In the genomic region with DNA sequence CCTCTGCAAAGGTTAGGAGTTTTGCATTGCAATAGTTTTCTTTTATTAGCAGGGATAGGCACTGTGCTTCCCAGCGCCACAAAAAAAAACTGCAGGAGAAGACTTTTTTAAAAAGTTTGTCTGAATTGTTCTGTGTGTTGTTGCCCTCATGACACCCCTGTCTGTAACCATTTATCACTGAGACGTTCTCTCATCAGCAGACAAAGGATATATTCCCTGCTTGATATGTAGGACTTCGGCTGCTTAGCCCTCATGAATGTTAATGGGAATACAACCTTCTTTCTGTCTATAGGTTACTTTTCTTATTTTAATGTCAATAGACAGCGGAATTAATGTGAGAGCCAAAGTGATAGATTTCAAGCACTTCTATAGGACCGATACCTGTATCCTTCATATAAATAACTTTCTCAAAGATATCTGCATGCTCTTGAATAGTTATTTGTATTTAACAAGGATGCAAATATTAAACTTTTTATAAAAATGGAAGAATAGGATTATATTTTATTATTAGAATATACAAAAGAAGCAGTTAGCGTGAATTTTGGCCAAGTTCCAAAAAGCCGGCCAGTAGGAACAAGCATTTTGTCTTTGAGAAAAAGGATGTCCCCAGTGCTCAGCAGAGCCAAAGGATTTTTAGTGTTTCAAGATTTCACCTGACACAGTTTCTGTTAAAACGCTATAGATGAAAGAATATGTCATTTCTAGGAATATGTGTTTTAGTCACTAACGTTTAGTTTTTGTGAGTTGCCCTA, we compare ENCODE assay signal across 9 cellular contexts. TPM values are rescaled to one million over a fixed set of nuclear protein-coding genes. Genes with fewer than 3 reads are reported as not detected.
DNase-seq lines count a peak whose midpoint lies in the region; ATAC-seq and TF ChIP-seq lines count a peak whose summit lies in the region.
"Had no signal": no experiment of that assay in that cellular context is flagged by ENCODE, and none has a peak within 500 bp of the region (broad histone marks: within the 10 kb centered on the region; RNA-seq: fewer than 3 reads in every experiment).

No MANE protein-coding gene starts in this region.

- peaks cover 19 to 31% (median 28%) of the 10 kb centered on the region in 7 donors for H3K4me1 Mint-ChIP-seq in naive thymus-derived CD4-positive, alpha-beta T cell

- H4K20me1 ChIP-seq in BLaER1 = peaks cover 26% of the 10 kb centered on the region; the same call in 1 of the 2 replicates

- no peak for TF ChIP-seq EP300 in tibial nerve (IDR thresholded peaks at IDR 0.05)

- peak; percentile 9 for DNase-seq in astrocyte of the hippocampus (ENCODE audit: low read depth, low spot score)
- DNase-seq in naive thymus-derived CD4-positive, alpha-beta T cell = no peak
- no peak for DNase-seq in 8988T
- DNase-seq in tibial nerve (ENCODE audit: low spot score in 2 of 2) = no peak
- no peak for DNase-seq in activated CD4-positive, alpha-beta T cell treated with anti-CD3 and anti-CD28 coated beads, Interleukin-2, amount 50 U/mL, for 4 hours

- H3K4me2 ChIP-seq in BLaER1 = peak overlapping the region; percentile 64

- H3K27ac ChIP-seq in BLaER1 = no peak overlapping the region
- peak overlapping the region; percentile 85 for H3K27ac ChIP-seq in HUES48 (ENCODE audit: low read depth, low read length)
- peak overlapping the region; percentile 96 for H3K27ac ChIP-seq in naive thymus-derived CD4-positive, alpha-beta T cell (ENCODE audit: low read depth, low read length)
- H3K27ac ChIP-seq in tibial nerve = peak overlapping the region in 1 of 4 donors; percentile 96

- H3K27me3 Mint-ChIP-seq in naive thymus-derived CD4-positive, alpha-beta T cell = peaks cover 20 to 31% (median 30%) of the 10 kb centered on the region in 5 donors

- peaks cover 0 to 2% (median 0%) of the 10 kb centered on the region in 11 donors for H3K9me3 Mint-ChIP-seq in naive thymus-derived CD4-positive, alpha-beta T cell

- 0 out of 2 replicates have a peak overlapping the region, but pooled peaks have one; percentile 84 for H3K4me3 ChIP-seq in BLaER1
- peak overlapping the region; percentile 92; the same call in 1 of the 2 replicates for H3K4me3 ChIP-seq in HUES48 (ENCODE audit: low read depth, low read length)
- H3K4me3 ChIP-seq in naive thymus-derived CD4-positive, alpha-beta T cell (ENCODE audit: low read length) = no peak overlapping the region
- H3K4me3 ChIP-seq in tibial nerve = peak overlapping the region in 2 of 4 donors; percentile 83 to 92

- no peak for TF ChIP-seq CTCF in tibial nerve (IDR thresholded peaks at IDR 0.05)

- no peaks in the 10 kb centered on the region; the same call in 1 of the 2 replicates for H3K36me3 ChIP-seq in BLaER1
- no peaks in the 10 kb centered on the region for H3K36me3 ChIP-seq in HUES48 (ENCODE audit: control insufficient read depth, insufficient read depth, low read length)
- peaks cover 0 to 6% (median 0%) of the 10 kb centered on the region in 3 experiments for H3K36me3 ChIP-seq in naive thymus-derived CD4-positive, alpha-beta T cell (ENCODE audit: control insufficient read depth in 2 of 3, insufficient read depth in 3 of 3, low read length in 3 of 3)
- no peaks in the 10 kb centered on the region for H3K36me3 ChIP-seq in tibial nerve

- no peak for TF ChIP-seq POLR2A in tibial nerve (IDR thresholded peaks at IDR 0.05)

- no peak overlapping the region for H3K9ac ChIP-seq in BLaER1
- H3K9ac ChIP-seq in HUES48 (ENCODE audit: low read depth, low read length) = no peak overlapping the region

- peaks cover 0 to 9% (median 5%) of the 10 kb centered on the region in 5 donors for H3K36me3 Mint-ChIP-seq in naive thymus-derived CD4-positive, alpha-beta T cell

- H3K9me3 ChIP-seq in BLaER1 (no peaks in the 10 kb centered on the region), HUES48 (ENCODE audit: control insufficient read depth, insufficient read depth, low read length) (no peaks in the 10 kb centered on the region), tibial nerve (no peaks in the 10 kb centered on the region)
- H3K9me3 ChIP-seq in naive thymus-derived CD4-positive, alpha-beta T cell (ENCODE audit: control insufficient read depth in 2 of 3, low read length in 3 of 3) = no peaks in the 10 kb centered on the region
- H3K9me3 ChIP-seq: heart right ventricle had no signal

- intact Hi-C loops in naive thymus-derived CD4-positive, alpha-beta T cell (cut with micrococcal nuclease) = loop anchor here (1.0 to 10.0 kb wide), 5 partner anchors 92 to 1804 kb away; no protein-coding TSS in a partner anchor

- CTCF ChIA-PET in naive thymus-derived CD4-positive, alpha-beta T cell (lab: Charles Lee) = interaction anchor here (0.6 to 2.2 kb wide), 8 partner anchors 54 to 1840 kb away, joined by 3 to 19 read pairs (median 7); partner anchors contain the start of gene CETN3

- POLR2A ChIA-PET in naive thymus-derived CD4-positive, alpha-beta T cell (lab: Charles Lee) = interaction anchor here (0.7 to 3.5 kb wide), 4 partner anchors 53 to 852 kb away, joined by 4 to 28 read pairs (median 13); partner anchors contain the start of genes ARRDC3, CETN3, MBLAC2 and POLR3G

- 41 to 42% methylated on average over 9 of the region's 9 CpGs for WGBS in tibial nerve, 2 donors

- H3K4me1 ChIP-seq in BLaER1 = peaks cover 22% of the 10 kb centered on the region
- H3K4me1 ChIP-seq in HUES48 (ENCODE audit: control insufficient read depth, insufficient read depth, low read length) = peaks cover 18% of the 10 kb centered on the region
- H3K4me1 ChIP-seq in naive thymus-derived CD4-positive, alpha-beta T cell (ENCODE audit: control insufficient read depth in 2 of 2, insufficient read depth in 2 of 2, low read length in 2 of 2) = peaks cover 13 to 17% of the 10 kb centered on the region in 2 donors
- peaks cover 0 to 37% (median 6%) of the 10 kb centered on the region in 4 donors for H3K4me1 ChIP-seq in tibial nerve

- no peak for ATAC-seq in naive thymus-derived CD4-positive, alpha-beta T cell
- no peak for ATAC-seq in esophagus mucosa

- peak overlapping the region in 5 of 9 donors; percentile 51 to 100 (median 95) for H3K27ac Mint-ChIP-seq in naive thymus-derived CD4-positive, alpha-beta T cell

- H3K27me3 ChIP-seq in BLaER1 (no peaks in the 10 kb centered on the region), HUES48 (ENCODE audit: control insufficient read depth, insufficient read depth, low read length) (no peaks in the 10 kb centered on the region), tibial nerve (no peaks in the 10 kb centered on the region)
- H3K27me3 ChIP-seq in naive thymus-derived CD4-positive, alpha-beta T cell (ENCODE audit: control insufficient read depth in 2 of 2, insufficient read depth in 2 of 2, low read length in 2 of 2) = no peaks in the 10 kb centered on the region

- H3K4me3 Mint-ChIP-seq in naive thymus-derived CD4-positive, alpha-beta T cell = peak overlapping the region in 5 of 10 donors; percentile 33 to 97 (median 49)

RNA-seq across cellular contexts. Expression of gene LYSMD3, which starts 1.5 kb away (rescaled TPM):
- 10 to 100 TPM; 15.8 to 32.0 (median 25.6) TPM for total RNA-seq in naive thymus-derived CD4-positive, alpha-beta T cell
- 10 to 100 TPM in 1 of 2 donors, 1 to 10 TPM in 1; 7.5 to 14.1 TPM for polyA plus RNA-seq in naive thymus-derived CD4-positive, alpha-beta T cell
- total RNA-seq in tibial nerve (10 to 100 TPM; 12.4 to 16.0 (median 14.4) TPM), esophagus mucosa (7.3 TPM)

RNA-seq across cellular contexts. Expression of gene ADGRV1, which starts 27.7 kb away (rescaled TPM):
- 1 to 10 TPM in 1 of 5 experiments, under 1 TPM in 1, not detected in 3; 0.32 to 1.1 TPM for total RNA-seq in naive thymus-derived CD4-positive, alpha-beta T cell
- not detected for polyA plus RNA-seq in naive thymus-derived CD4-positive, alpha-beta T cell
- total RNA-seq in tibial nerve (1 to 10 TPM in 2 of 4 donors, under 1 TPM in 2; 0.39 to 1.9 (median 1.00) TPM), esophagus mucosa (3.7 TPM)

RNA-seq across cellular contexts. Expression of gene POLR3G, which starts 56.2 kb away (rescaled TPM):
- 1 to 10 TPM in 3 of 5 experiments, under 1 TPM in 2; 0.51 to 3.0 (median 1.5) TPM for total RNA-seq in naive thymus-derived CD4-positive, alpha-beta T cell
- polyA plus RNA-seq in naive thymus-derived CD4-positive, alpha-beta T cell = under 1 TPM; 0.77 to 0.87 TPM
- total RNA-seq in tibial nerve (1 to 10 TPM; 2.7 to 7.2 (median 4.9) TPM), esophagus mucosa (7.7 TPM)

RNA-seq across cellular contexts. Expression of gene MBLAC2, which starts 56.3 kb away (rescaled TPM):
- total RNA-seq in naive thymus-derived CD4-positive, alpha-beta T cell = 10 to 100 TPM in 2 of 5 experiments, 1 to 10 TPM in 3; 5.2 to 17.6 (median 7.1) TPM
- polyA plus RNA-seq in naive thymus-derived CD4-positive, alpha-beta T cell = 1 to 10 TPM; 5.1 to 6.2 TPM
- 10 to 100 TPM in 1 of 4 donors, 1 to 10 TPM in 3; 8.2 to 10.5 (median 8.8) TPM for total RNA-seq in tibial nerve
- 4.0 TPM for total RNA-seq in esophagus mucosa
